ENCODE assay signal across 8 cellular contexts in genomic region chr11:121451982-121452608, GRCh38. TPM values are rescaled to one million over a fixed set of nuclear protein-coding genes. Genes with fewer than 3 reads are reported as not detected.
DNase-seq lines count a peak whose midpoint lies in the region; ATAC-seq and TF ChIP-seq lines count a peak whose summit lies in the region.

Gene SORL1 (plus strand): TSS chr11:121452314. CDS start chr11:121452332, 18 bp downstream.

- H3K27me3 Mint-ChIP-seq in activated T-cell treated with anti-CD3 and anti-CD28 coated beads, Interleukin-2, amount 50 U/mL, for 4 hours (ENCODE audit: low read depth), result no peaks in the 10 kb centered on the region

- H3K36me3 ChIP-seq in muscle layer of duodenum (ENCODE audit: control insufficient read depth in 1 of 2, insufficient read depth in 2 of 2, low read length in 2 of 2), result no peaks in the 10 kb centered on the region

- no peaks in the 10 kb centered on the region for H3K9me3 Mint-ChIP-seq in activated T-cell treated with anti-CD3 and anti-CD28 coated beads, Interleukin-2, amount 50 U/mL, for 4 hours

- peaks cover 4 to 7% of the 10 kb centered on the region in 2 donors for H3K4me1 ChIP-seq in muscle layer of duodenum (ENCODE audit: control insufficient read depth in 1 of 2, insufficient read depth in 2 of 2, low read length in 2 of 2)

- TF ChIP-seq POLR2A in GM18505 (IDR thresholded peaks at IDR 0.05; ENCODE audit: borderline replicate concordance, extremely low read depth, insufficient read depth, insufficient read length), result peak; percentile 67

- H3K9me3 ChIP-seq in muscle layer of duodenum (ENCODE audit: control insufficient read depth in 1 of 2, low read length in 2 of 2), result no peaks in the 10 kb centered on the region

- H3K27me3 ChIP-seq in muscle layer of duodenum (ENCODE audit: low read depth, low read length), result no peaks in the 10 kb centered on the region

- H3K4me3 Mint-ChIP-seq in activated T-cell treated with anti-CD3 and anti-CD28 coated beads, Interleukin-2, amount 50 U/mL, for 4 hours, result peak within 1 kb of the TSS; percentile 92

- CTCF ChIA-PET in AG04449 (lab: Yijun Ruan, JAX), result interaction anchor here (0.7 to 1.8 kb wide), 8 partner anchors 9 to 258 kb away, joined by 3 to 6 read pairs (median 4); no protein-coding TSS in a partner anchor

- peaks cover 87% of the 10 kb centered on the region for H3K4me1 Mint-ChIP-seq in activated T-cell treated with anti-CD3 and anti-CD28 coated beads, Interleukin-2, amount 50 U/mL, for 4 hours (ENCODE audit: low read depth)

- H3K4me3 ChIP-seq in AG04449 (ENCODE audit: low read depth, low read length) (peak within 1 kb of the TSS; percentile 66), muscle layer of duodenum (ENCODE audit: low read depth in 1 of 2, low read length in 2 of 2) (peak within 1 kb of the TSS; percentile 55 to 90)

- H3K27ac ChIP-seq in muscle layer of duodenum (ENCODE audit: low read length), result peak within 1 kb of the TSS; percentile 6

- peak; percentile 88 for TF ChIP-seq CTCF in AG04449 (IDR thresholded peaks at IDR 0.05; ENCODE audit: insufficient read depth, low read length, missing control alignments)

- no peak for DNase-seq in AG04449 (ENCODE audit: low read depth, low spot score)
- peak; percentile 35 for DNase-seq in NCI-H446 treated with DMSO at 0.1 percent for 48 hours (lab: John Stamatoyannopoulos, UW)
- peak; percentile 66 for DNase-seq in activated T-cell treated with anti-CD3 and anti-CD28 coated beads, Interleukin-2, amount 50 U/mL, for 4 hours
- peak; percentile 80 for DNase-seq in stimulated activated naive CD8-positive, alpha-beta T cell treated with anti-CD3 and anti-CD28 coated beads, Interleukin-15, Interleukin-2, amounts not matched to agents 100 U/mL and 50 U/mL, for 24 hours

- H3K36me3 Mint-ChIP-seq in activated T-cell treated with anti-CD3 and anti-CD28 coated beads, Interleukin-2, amount 50 U/mL, for 4 hours (ENCODE audit: insufficient read depth), result peaks cover 15% of the 10 kb centered on the region

- POLR2A ChIA-PET in AG04449 (lab: Yijun Ruan, JAX), result no interaction called here

- ATAC-seq in GM18505 (IDR thresholded peaks at IDR 0.05; ENCODE audit: unreplicated experiment) (peak; percentile 62), HG03095 (IDR thresholded peaks at IDR 0.05; ENCODE audit: unreplicated experiment) (peak; percentile 47), esophagus mucosa (peak; percentile 76)
- peak; percentile 69 to 77 for ATAC-seq in activated T-cell treated with anti-CD3 and anti-CD28 coated beads, Interleukin-2, amount 50 U/mL, for 4 hours
- ATAC-seq in stimulated activated naive CD8-positive, alpha-beta T cell treated with anti-CD3 and anti-CD28 coated beads, Interleukin-15, Interleukin-2, amounts not matched to agents 100 U/mL and 50 U/mL, for 24 hours, result peak; percentile 63

RNA-seq across cellular contexts. Expression of gene SORL1, which starts in this region (rescaled TPM):
- 10 to 100 TPM; 21.3 to 25.6 (median 21.3) TPM for total RNA-seq in activated T-cell treated with anti-CD3 and anti-CD28 coated beads, Interleukin-2, amount 50 U/mL, for 4 hours
- 14.3 TPM for total RNA-seq in esophagus mucosa
